29 cellular contexts compared by ENCODE assay signal in genomic region chr15:101092867-101093202, GRCh38.
A peak's percentile ranks its signal among the peaks of the same experiment; 100 is the strongest.
DNase-seq lines count a peak whose midpoint lies in the region; ATAC-seq and TF ChIP-seq lines count a peak whose summit lies in the region.
"Had no signal": no experiment of that assay in that cellular context is flagged by ENCODE, and none has a peak within 500 bp of the region (broad histone marks: within the 10 kb centered on the region; RNA-seq: fewer than 3 reads in every experiment).

No MANE protein-coding gene starts in this region.

- intact Hi-C loops in activated CD8-positive, alpha-beta T cell treated with anti-CD3 and anti-CD28 coated beads for 36 hours (cut with micrococcal nuclease) = loop anchor here (5.0 kb wide), 1 partner anchor 99 kb away; no protein-coding TSS in a partner anchor

- H3K4me1 ChIP-seq in RWPE2 (ENCODE audit: insufficient read depth, poor library complexity, severe bottlenecking) (no peaks in the 10 kb centered on the region), liver (ENCODE audit: control insufficient read depth in 4 of 4, insufficient read depth in 4 of 4, low read length in 3 of 4) (peaks cover 0 to 11% (median 2%) of the 10 kb centered on the region in 4 donors)

- no peak for ATAC-seq in RWPE2 (ENCODE audit: low read depth)
- no peak for ATAC-seq in activated CD8-positive, alpha-beta T cell treated with anti-CD3 and anti-CD28 coated beads for 36 hours
- ATAC-seq: activated naive CD8-positive, alpha-beta T cell treated with anti-CD3 and anti-CD28 coated beads, Interleukin-2, amount 50 U/mL, for 24 hours; GM12878; left lobe of liver; SK-N-SH treated with all-trans-retinoic acid at 6 μM for 48 hours had no signal

- POLR2A ChIA-PET in activated CD8-positive, alpha-beta T cell treated with anti-CD3 and anti-CD28 coated beads for 36 hours (lab: Charles Lee) = interaction anchor here (1.1 to 1.4 kb wide), 2 partner anchors 22 to 157 kb away, joined by 3 to 4 read pairs; no protein-coding TSS in a partner anchor

- DNase-seq in RWPE2 (ENCODE audit: low spot score) = peak; percentile 64
- DNase-seq in activated CD8-positive, alpha-beta T cell treated with anti-CD3 and anti-CD28 coated beads for 36 hours = no peak
- DNase-seq in NCI-H2081 treated with DMSO at 0.1 percent for 48 hours (lab: John Stamatoyannopoulos, UW) = no peak
- no peak for DNase-seq in SIG-M5 treated with dmso at 0.1 percent for 504 hours (lab: John Stamatoyannopoulos, UW; ENCODE audit: unreplicated experiment)
- no peak for DNase-seq in NCI-H526 (lab: John Stamatoyannopoulos, UW)
- DNase-seq: ACHN; activated CD4-positive, alpha-beta memory T cell treated with anti-CD3 and anti-CD28 coated beads for 36 hours; activated CD4-positive, alpha-beta T cell treated with anti-CD3 and anti-CD28 coated beads for 1 hour; activated CD8-positive, alpha-beta memory T cell treated with anti-CD3 and anti-CD28 coated beads, Interleukin-2, amount 50 U/mL, for 4 hours; activated naive CD4-positive, alpha-beta T cell; activated naive CD8-positive, alpha-beta T cell treated with anti-CD3 and anti-CD28 coated beads, Interleukin-2, amount 50 U/mL, for 24 hours; cerebellar nuclear complex; DMS153; H7; hypothalamus; MM.1S; NCI-H1930; NCI-H524; stimulated activated CD4-positive, alpha-beta T cell treated with anti-CD3 and anti-CD28 coated beads, Interleukin-2, amount 100 ng/mL, for 24 hours; thyroid gland had no signal

- no peaks in the 10 kb centered on the region for H3K27me3 Mint-ChIP-seq in activated CD8-positive, alpha-beta T cell treated with anti-CD3 and anti-CD28 coated beads for 36 hours
- H3K27me3 Mint-ChIP-seq: B cell had no signal

- H3K9me3 ChIP-seq in RWPE2 (ENCODE audit: severe bottlenecking) (no peaks in the 10 kb centered on the region), liver (ENCODE audit: control insufficient read depth in 4 of 4, low read length in 3 of 4) (no peaks in the 10 kb centered on the region)
- H3K9me3 ChIP-seq: thyroid gland had no signal

- no peak for TF ChIP-seq RAD21 in liver (IDR thresholded peaks at IDR 0.05)

- H3K9me3 Mint-ChIP-seq in activated CD8-positive, alpha-beta T cell treated with anti-CD3 and anti-CD28 coated beads for 36 hours = no peaks in the 10 kb centered on the region
- H3K9me3 Mint-ChIP-seq: activated CD4-positive, alpha-beta memory T cell treated with anti-CD3 and anti-CD28 coated beads for 36 hours; activated naive CD8-positive, alpha-beta T cell treated with anti-CD3 and anti-CD28 coated beads, Interleukin-2, amount 50 U/mL, for 24 hours; stimulated activated naive CD8-positive, alpha-beta T cell treated with anti-CD3 and anti-CD28 coated beads, Interleukin-15, Interleukin-2, amounts not matched to agents 100 ng/mL and 50 ng/mL, for 24 hours had no signal

- H3K4me3 ChIP-seq in RWPE2 (ENCODE audit: severe bottlenecking) = no peak overlapping the region
- no peak overlapping the region for H3K4me3 ChIP-seq in liver (ENCODE audit: low read depth in 1 of 3, low read length in 3 of 3)
- no peak overlapping the region for H3K4me3 ChIP-seq in skin epidermis
- H3K4me3 ChIP-seq: GM12878, thyroid gland had no signal

- H3K27ac ChIP-seq in RWPE2 (ENCODE audit: poor library complexity, severe bottlenecking) = no peak overlapping the region
- peak overlapping the region; percentile 92 for H3K27ac ChIP-seq in cingulate gyrus (ENCODE audit: low read depth, low read length)
- peak overlapping the region; percentile 11 to 67 for H3K27ac ChIP-seq in liver (ENCODE audit: low read depth in 1 of 2, low read length in 2 of 2)
- H3K27ac ChIP-seq in skin epidermis = peak overlapping the region in 18 of 21 experiments; percentile 1 to 80 (median 65)
- H3K27ac ChIP-seq: KMS-11 had no signal

- WGBS in liver = 97% methylated on average over 12 of the region's 12 CpGs

- no peaks in the 10 kb centered on the region for H3K27me3 ChIP-seq in RWPE2 (ENCODE audit: insufficient read depth, poor library complexity, severe bottlenecking)
- H3K27me3 ChIP-seq in liver (ENCODE audit: control insufficient read depth in 4 of 4, insufficient read depth in 4 of 4, low read length in 3 of 4) = no peaks in the 10 kb centered on the region
- H3K27me3 ChIP-seq: thyroid gland had no signal

- H3K9ac ChIP-seq in liver (ENCODE audit: low read depth in 1 of 2, low read length in 2 of 2) = no peak overlapping the region
- H3K9ac ChIP-seq: KMS-11 had no signal

- no peak for TF ChIP-seq CTCF in RWPE2 (IDR thresholded peaks at IDR 0.05; ENCODE audit: poor library complexity, severe bottlenecking)
- TF ChIP-seq CTCF in liver (IDR thresholded peaks at IDR 0.05; ENCODE audit: low read depth, low read length, missing input control) = no peak
- TF ChIP-seq CTCF in activated CD8-positive, alpha-beta T cell treated with anti-CD3 and anti-CD28 coated beads for 36 hours (IDR thresholded peaks at IDR 0.05) = no peak

- no peaks in the 10 kb centered on the region for H3K36me3 Mint-ChIP-seq in activated CD8-positive, alpha-beta T cell treated with anti-CD3 and anti-CD28 coated beads for 36 hours (ENCODE audit: low read depth)
- H3K36me3 Mint-ChIP-seq: activated CD4-positive, alpha-beta memory T cell treated with anti-CD3 and anti-CD28 coated beads for 36 hours had no signal

- H3K27ac Mint-ChIP-seq in activated CD8-positive, alpha-beta T cell treated with anti-CD3 and anti-CD28 coated beads for 36 hours = no peak overlapping the region
- H3K27ac Mint-ChIP-seq: activated CD4-positive, alpha-beta memory T cell treated with anti-CD3 and anti-CD28 coated beads for 36 hours; activated naive CD8-positive, alpha-beta T cell treated with anti-CD3 and anti-CD28 coated beads, Interleukin-2, amount 50 U/mL, for 24 hours; B cell; stimulated activated naive CD8-positive, alpha-beta T cell treated with anti-CD3 and anti-CD28 coated beads, Interleukin-15, Interleukin-2, amounts not matched to agents 100 ng/mL and 50 ng/mL, for 24 hours had no signal

- H3K4me1 Mint-ChIP-seq in activated CD8-positive, alpha-beta T cell treated with anti-CD3 and anti-CD28 coated beads for 36 hours (ENCODE audit: low read depth) = peaks cover 10% of the 10 kb centered on the region

- no peak overlapping the region for H3K4me3 Mint-ChIP-seq in activated CD8-positive, alpha-beta T cell treated with anti-CD3 and anti-CD28 coated beads for 36 hours
- H3K4me3 Mint-ChIP-seq: activated CD4-positive, alpha-beta memory T cell treated with anti-CD3 and anti-CD28 coated beads for 36 hours; activated naive CD8-positive, alpha-beta T cell treated with anti-CD3 and anti-CD28 coated beads, Interleukin-2, amount 50 U/mL, for 24 hours; B cell; stimulated activated naive CD8-positive, alpha-beta T cell treated with anti-CD3 and anti-CD28 coated beads, Interleukin-15, Interleukin-2, amounts not matched to agents 100 ng/mL and 50 ng/mL, for 24 hours had no signal

- H3K36me3 ChIP-seq in RWPE2 (ENCODE audit: low read depth) (no peaks in the 10 kb centered on the region), liver (ENCODE audit: control insufficient read depth in 4 of 4, insufficient read depth in 3 of 4, low read depth in 1 of 4, low read length in 3 of 4) (no peaks in the 10 kb centered on the region)
- H3K36me3 ChIP-seq: thyroid gland had no signal

- CTCF ChIA-PET in activated CD8-positive, alpha-beta T cell treated with anti-CD3 and anti-CD28 coated beads for 36 hours (lab: Charles Lee) = interaction anchor here (0.7 to 6.6 kb wide), 5 partner anchors 9 to 196 kb away, joined by 3 to 82 read pairs (median 6); no protein-coding TSS in a partner anchor

TF ChIP-seq in liver, 16 proteins besides CTCF, POLR2A, EP300 and RAD21 (continues in another document):
- TF ChIP-seq YY1 (IDR thresholded peaks at IDR 0.05) (no peak), REST (IDR thresholded peaks at IDR 0.05) (no peak), NR2F2 (IDR thresholded peaks at IDR 0.05) (no peak), TAF1 (conservative IDR thresholded peaks at IDR 0.05) (no peak), RXRA (IDR thresholded peaks at IDR 0.05) (no peak), EGR1 (IDR thresholded peaks at IDR 0.05; ENCODE audit: low read depth in 2 of 2) (no peak)
- TF ChIP-seq, protein P1, sequence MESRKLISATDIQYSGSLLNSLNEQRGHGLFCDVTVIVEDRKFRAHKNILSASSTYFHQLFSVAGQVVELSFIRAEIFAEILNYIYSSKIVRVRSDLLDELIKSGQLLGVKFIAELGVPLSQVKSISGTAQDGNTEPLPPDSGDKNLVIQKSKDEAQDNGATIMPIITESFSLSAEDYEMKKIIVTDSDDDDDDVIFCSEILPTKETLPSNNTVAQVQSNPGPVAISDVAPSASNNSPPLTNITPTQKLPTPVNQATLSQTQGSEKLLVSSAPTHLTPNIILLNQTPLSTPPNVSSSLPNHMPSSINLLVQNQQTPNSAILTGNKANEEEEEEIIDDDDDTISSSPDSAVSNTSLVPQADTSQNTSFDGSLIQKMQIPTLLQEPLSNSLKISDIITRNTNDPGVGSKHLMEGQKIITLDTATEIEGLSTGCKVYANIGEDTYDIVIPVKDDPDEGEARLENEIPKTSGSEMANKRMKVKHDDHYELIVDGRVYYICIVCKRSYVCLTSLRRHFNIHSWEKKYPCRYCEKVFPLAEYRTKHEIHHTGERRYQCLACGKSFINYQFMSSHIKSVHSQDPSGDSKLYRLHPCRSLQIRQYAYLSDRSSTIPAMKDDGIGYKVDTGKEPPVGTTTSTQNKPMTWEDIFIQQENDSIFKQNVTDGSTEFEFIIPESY (IDR thresholded peaks at IDR 0.05) = no peak
